ENCODE assay signal across 1 cellular context in genomic region chr5:179795863-179796833, GRCh38.
TF ChIP-seq lines count a peak whose summit lies in the region.

No MANE protein-coding gene starts in this region.

TF ChIP-seq in HEK293, 187 proteins besides CTCF, POLR2A, EP300 and RAD21 (continued from another document):
- no peak for TF ChIP-seq ZSCAN4 (tag by site-specific recombination; IDR thresholded peaks at IDR 0.05)
- peak; percentile 30 for TF ChIP-seq ZFHX2 (tag by site-specific recombination; conservative IDR thresholded peaks at IDR 0.05)
- no peak for TF ChIP-seq TRIM28 (IDR thresholded peaks at IDR 0.05; ENCODE audit: borderline replicate concordance, low read length)
- TF ChIP-seq ZNF544 (tag by site-specific recombination; IDR thresholded peaks at IDR 0.05): no peak
- TF ChIP-seq ZNF138 (tag by site-specific recombination; IDR thresholded peaks at IDR 0.05; ENCODE audit: borderline replicate concordance): no peak
- TF ChIP-seq ZNF626 (tag by site-specific recombination; IDR thresholded peaks at IDR 0.05): no peak; the same call in 1 of the 2 replicates
- TF ChIP-seq ZNF777 (tag by site-specific recombination; IDR thresholded peaks at IDR 0.05; ENCODE audit: borderline replicate concordance): no peak
- TF ChIP-seq ZBTB17 (tag by site-specific recombination; IDR thresholded peaks at IDR 0.05): peak; percentile 33
- TF ChIP-seq ZNF555 (tag by site-specific recombination; conservative IDR thresholded peaks at IDR 0.05): no peak
- no peak for TF ChIP-seq ZNF416 (tag by site-specific recombination; IDR thresholded peaks at IDR 0.05)
- TF ChIP-seq ZNF610 (tag by site-specific recombination; IDR thresholded peaks at IDR 0.05; ENCODE audit: borderline replicate concordance): no peak
- TF ChIP-seq ZFP69B (tag by site-specific recombination; IDR thresholded peaks at IDR 0.05): peak; percentile 81; the same call in 1 of the 2 replicates
- peak; percentile 23; the same call in 1 of the 2 replicates for TF ChIP-seq ZNF513 (tag by site-specific recombination; IDR thresholded peaks at IDR 0.05)
- TF ChIP-seq SCRT2 (tag by site-specific recombination; IDR thresholded peaks at IDR 0.05): 0 out of 2 replicates have a peak, but pooled peaks have one; percentile 27
- no peak for TF ChIP-seq ZNF518A (tag by site-specific recombination; conservative IDR thresholded peaks at IDR 0.05; ENCODE audit: low read depth)
- peak; percentile 36; the same call in 1 of the 2 replicates for TF ChIP-seq BCL11A (tag by site-specific recombination; IDR thresholded peaks at IDR 0.05; ENCODE audit: low read depth)
- no peak for TF ChIP-seq ZNF112 (tag by site-specific recombination; IDR thresholded peaks at IDR 0.05)
- peak; percentile 80; the same call in 1 of the 2 replicates for TF ChIP-seq KLF10 (tag by site-specific recombination; IDR thresholded peaks at IDR 0.05)
- TF ChIP-seq ZNF394 (tag by site-specific recombination; IDR thresholded peaks at IDR 0.05; ENCODE audit: borderline replicate concordance): no peak
- no peak for TF ChIP-seq ZNF140 (tag by site-specific recombination; IDR thresholded peaks at IDR 0.05)
- no peak for TF ChIP-seq ZSCAN23 (tag by site-specific recombination; IDR thresholded peaks at IDR 0.05)
- no peak for TF ChIP-seq AEBP2 (tag by site-specific recombination; IDR thresholded peaks at IDR 0.05; ENCODE audit: borderline replicate concordance)
- TF ChIP-seq REPIN1 (tag by site-specific recombination; IDR thresholded peaks at IDR 0.05; ENCODE audit: low read depth): no peak
- no peak for TF ChIP-seq ZNF274 (IDR thresholded peaks at IDR 0.05; ENCODE audit: low read length)
- TF ChIP-seq ZNF274 (tag by site-specific recombination; IDR thresholded peaks at IDR 0.05; ENCODE audit: borderline replicate concordance): no peak
- TF ChIP-seq ZNF585B (tag by site-specific recombination; IDR thresholded peaks at IDR 0.05): no peak
- TF ChIP-seq OSR2 (tag by site-specific recombination; IDR thresholded peaks at IDR 0.05): no peak
- 0 out of 2 replicates have a peak, but pooled peaks have one; percentile 15 for TF ChIP-seq ZNF629 (tag by site-specific recombination; IDR thresholded peaks at IDR 0.05)
- TF ChIP-seq ZNF621 (tag by site-specific recombination; IDR thresholded peaks at IDR 0.05): no peak
- no peak for TF ChIP-seq ZNF768 (tag by site-specific recombination; IDR thresholded peaks at IDR 0.05)
- TF ChIP-seq GLI2 (tag by site-specific recombination; IDR thresholded peaks at IDR 0.05; ENCODE audit: borderline replicate concordance, low read depth): no peak
- TF ChIP-seq ZNF785 (tag by site-specific recombination; IDR thresholded peaks at IDR 0.05): no peak
- no peak for TF ChIP-seq ZNF24 (tag by site-specific recombination; IDR thresholded peaks at IDR 0.05)
- TF ChIP-seq ZNF549 (tag by site-specific recombination; IDR thresholded peaks at IDR 0.05): no peak
- no peak for TF ChIP-seq ZNF791 (tag by site-specific recombination; IDR thresholded peaks at IDR 0.05)
- no peak for TF ChIP-seq ZNF488 (tag by site-specific recombination; IDR thresholded peaks at IDR 0.05)
- no peak for TF ChIP-seq ZNF114 (tag by site-specific recombination; IDR thresholded peaks at IDR 0.05)
- 0 out of 2 replicates have a peak, but pooled peaks have one; percentile 21 for TF ChIP-seq PRDM10 (tag by site-specific recombination; IDR thresholded peaks at IDR 0.05)
- TF ChIP-seq ZNF398 (tag by site-specific recombination; IDR thresholded peaks at IDR 0.05): 0 out of 2 replicates have a peak, but pooled peaks have one; percentile 29
- TF ChIP-seq BCL6B (tag by site-specific recombination; IDR thresholded peaks at IDR 0.05): no peak
- TF ChIP-seq ZNF433 (tag by site-specific recombination; IDR thresholded peaks at IDR 0.05; ENCODE audit: low read depth): no peak
- TF ChIP-seq HOXC10 (CRISPR knock-in tag; IDR thresholded peaks at IDR 0.05): no peak
